11 cellular contexts compared by ENCODE assay signal in genomic region chr2:28325567-28326468, GRCh38.
DNase-seq lines count a peak whose midpoint lies in the region; ATAC-seq, FAIRE-seq and TF ChIP-seq lines count a peak whose summit lies in the region.
"Had no signal": no experiment of that assay in that cellular context is flagged by ENCODE, and none has a peak within 500 bp of the region (broad histone marks: within the 10 kb centered on the region; RNA-seq: fewer than 3 reads in every experiment).

No MANE protein-coding gene starts in this region.

- POLR2A ChIA-PET in activated CD4-positive, alpha-beta T cell treated with anti-CD3 and anti-CD28 coated beads for 36 hours (lab: Charles Lee), result no interaction called here

- H3K4me3 ChIP-seq in astrocyte (ENCODE audit: insufficient read depth, low read depth, low read length), result no peak overlapping the region
- H3K4me3 ChIP-seq: gastroesophageal sphincter had no signal

- CTCF ChIA-PET in activated CD4-positive, alpha-beta T cell treated with anti-CD3 and anti-CD28 coated beads for 36 hours (lab: Charles Lee), result interaction anchor here (0.5 to 0.6 kb wide), 2 partner anchors 134 to 381 kb away, joined by 3 to 5 read pairs; no protein-coding TSS in a partner anchor

- H3K4me2 ChIP-seq in astrocyte (ENCODE audit: low read length), result peak overlapping the region; percentile 17

- no peak for TF ChIP-seq CTCF in astrocyte (IDR thresholded peaks at IDR 0.05; ENCODE audit: insufficient read depth, low read depth, low read length)

- FAIRE-seq in astrocyte (lab: Jason Lieb, UNC), result no peak

- H3K9me3 Mint-ChIP-seq in activated CD4-positive, alpha-beta T cell treated with anti-CD3 and anti-CD28 coated beads for 36 hours (ENCODE audit: low read depth), result no peaks in the 10 kb centered on the region
- no peaks in the 10 kb centered on the region for H3K9me3 Mint-ChIP-seq in astrocyte (ENCODE audit: unreplicated experiment)

- intact Hi-C loops in activated CD4-positive, alpha-beta T cell treated with anti-CD3 and anti-CD28 coated beads for 36 hours (cut with DNase I, micrococcal nuclease), result no loop called here

- no peak overlapping the region for H3K27ac Mint-ChIP-seq in activated CD4-positive, alpha-beta T cell treated with anti-CD3 and anti-CD28 coated beads for 36 hours
- H3K27ac Mint-ChIP-seq in astrocyte (ENCODE audit: unreplicated experiment), result peak overlapping the region; percentile 18

- peaks cover 18% of the 10 kb centered on the region for H3K4me1 Mint-ChIP-seq in activated CD4-positive, alpha-beta T cell treated with anti-CD3 and anti-CD28 coated beads for 36 hours
- peaks cover 33% of the 10 kb centered on the region for H3K4me1 Mint-ChIP-seq in astrocyte (ENCODE audit: low read depth, unreplicated experiment)

- peaks cover 4% of the 10 kb centered on the region for H3K36me3 Mint-ChIP-seq in activated CD4-positive, alpha-beta T cell treated with anti-CD3 and anti-CD28 coated beads for 36 hours (ENCODE audit: low read depth)
- H3K36me3 Mint-ChIP-seq in astrocyte (ENCODE audit: low read depth, unreplicated experiment), result peaks cover 8% of the 10 kb centered on the region

- no peaks in the 10 kb centered on the region for H4K20me1 ChIP-seq in astrocyte (ENCODE audit: insufficient read depth, low read length)

- no peak overlapping the region for H3K9ac ChIP-seq in astrocyte (ENCODE audit: low read length)

- H3K27me3 ChIP-seq in astrocyte (ENCODE audit: insufficient read depth, low read length), result no peaks in the 10 kb centered on the region
- H3K27me3 ChIP-seq: gastroesophageal sphincter had no signal

- H3K27me3 Mint-ChIP-seq in activated CD4-positive, alpha-beta T cell treated with anti-CD3 and anti-CD28 coated beads for 36 hours, result no peaks in the 10 kb centered on the region
- H3K27me3 Mint-ChIP-seq in astrocyte (ENCODE audit: low read depth, unreplicated experiment), result no peaks in the 10 kb centered on the region

- no peak overlapping the region for H3K4me3 Mint-ChIP-seq in activated CD4-positive, alpha-beta T cell treated with anti-CD3 and anti-CD28 coated beads for 36 hours
- no peak overlapping the region for H3K4me3 Mint-ChIP-seq in astrocyte (ENCODE audit: unreplicated experiment)

- H3K27ac ChIP-seq in astrocyte (ENCODE audit: low read depth, low read length), result no peak overlapping the region

- H2AFZ ChIP-seq in astrocyte (ENCODE audit: low read depth, low read length), result no peak overlapping the region

- H3K36me3 ChIP-seq in astrocyte (ENCODE audit: insufficient read depth, low read length), result no peaks in the 10 kb centered on the region
- H3K36me3 ChIP-seq: gastroesophageal sphincter had no signal

- H3K9me3 ChIP-seq in astrocyte (ENCODE audit: insufficient read depth, low read depth, low read length), result no peaks in the 10 kb centered on the region
- H3K9me3 ChIP-seq: gastroesophageal sphincter had no signal

- DNase-seq in activated CD4-positive, alpha-beta T cell treated with anti-CD3 and anti-CD28 coated beads for 36 hours, result peak; percentile 41
- no peak for DNase-seq in activated CD4-positive, alpha-beta T cell treated with anti-CD3 and anti-CD28 coated beads, Interleukin-2, amount 50 U/mL, for 1 hour
- DNase-seq in HT1080 (ENCODE audit: low read depth) (peak; percentile 61), astrocyte (ENCODE audit: low read depth) (peak; percentile 50), NCI-H2029 treated with DMSO at 0.1 percent for 48 hours (lab: John Stamatoyannopoulos, UW) (no peak), NCI-H1092 treated with DMSO at 0.1 percent for 48 hours (lab: John Stamatoyannopoulos, UW) (no peak)
- DNase-seq in stimulated activated naive CD8-positive, alpha-beta T cell treated with anti-CD3 and anti-CD28 coated beads, Interleukin-15, Interleukin-2, amounts not matched to agents 100 U/mL and 50 U/mL, for 24 hours, result peak; percentile 45
- DNase-seq: activated effector memory CD4-positive, alpha-beta T cell treated with Interleukin-2 at 50 U/mL for 16 hours; NCI-H226 had no signal

- H3K4me1 ChIP-seq in astrocyte (ENCODE audit: insufficient read depth, low read length), result peaks cover 26% of the 10 kb centered on the region

- no peaks in the 10 kb centered on the region for H3K79me2 ChIP-seq in astrocyte (ENCODE audit: insufficient read depth, low read length)

- ATAC-seq in activated CD4-positive, alpha-beta T cell treated with anti-CD3 and anti-CD28 coated beads for 36 hours, result peak; percentile 63
- peak; percentile 81 for ATAC-seq in stimulated activated naive CD8-positive, alpha-beta T cell treated with anti-CD3 and anti-CD28 coated beads, Interleukin-15, Interleukin-2, amounts not matched to agents 100 U/mL and 50 U/mL, for 24 hours
- no peak for ATAC-seq in GM18858 (IDR thresholded peaks at IDR 0.05; ENCODE audit: unreplicated experiment)
- ATAC-seq: gastroesophageal sphincter had no signal

Comparison
In these comparisons a context has a peak if more than half of its experiments do, and no peak if none do; other contexts are left out.
1. DNase-seq: peak in activated CD4-positive, alpha-beta T cell treated with anti-CD3 and anti-CD28 coated beads for 36 hours (single experiment), HT1080 (single experiment), astrocyte (single experiment) and stimulated activated naive CD8-positive, alpha-beta T cell treated with anti-CD3 and anti-CD28 coated beads, Interleukin-15, Interleukin-2, amounts not matched to agents 100 U/mL and 50 U/mL, for 24 hours (single experiment); none in activated CD4-positive, alpha-beta T cell treated with anti-CD3 and anti-CD28 coated beads, Interleukin-2, amount 50 U/mL, for 1 hour (single experiment), NCI-H2029 treated with DMSO at 0.1 percent for 48 hours (single experiment) and NCI-H1092 treated with DMSO at 0.1 percent for 48 hours (single experiment).